1 cellular context compared by ENCODE assay signal in genomic region chr7:99385564-99385963, GRCh38.
TF ChIP-seq lines count a peak whose summit lies in the region.

No MANE protein-coding gene starts in this region.

TF ChIP-seq in WTC11, 78 proteins besides CTCF, POLR2A, EP300 and RAD21 (continued from another document):
- TF ChIP-seq, protein P1, sequence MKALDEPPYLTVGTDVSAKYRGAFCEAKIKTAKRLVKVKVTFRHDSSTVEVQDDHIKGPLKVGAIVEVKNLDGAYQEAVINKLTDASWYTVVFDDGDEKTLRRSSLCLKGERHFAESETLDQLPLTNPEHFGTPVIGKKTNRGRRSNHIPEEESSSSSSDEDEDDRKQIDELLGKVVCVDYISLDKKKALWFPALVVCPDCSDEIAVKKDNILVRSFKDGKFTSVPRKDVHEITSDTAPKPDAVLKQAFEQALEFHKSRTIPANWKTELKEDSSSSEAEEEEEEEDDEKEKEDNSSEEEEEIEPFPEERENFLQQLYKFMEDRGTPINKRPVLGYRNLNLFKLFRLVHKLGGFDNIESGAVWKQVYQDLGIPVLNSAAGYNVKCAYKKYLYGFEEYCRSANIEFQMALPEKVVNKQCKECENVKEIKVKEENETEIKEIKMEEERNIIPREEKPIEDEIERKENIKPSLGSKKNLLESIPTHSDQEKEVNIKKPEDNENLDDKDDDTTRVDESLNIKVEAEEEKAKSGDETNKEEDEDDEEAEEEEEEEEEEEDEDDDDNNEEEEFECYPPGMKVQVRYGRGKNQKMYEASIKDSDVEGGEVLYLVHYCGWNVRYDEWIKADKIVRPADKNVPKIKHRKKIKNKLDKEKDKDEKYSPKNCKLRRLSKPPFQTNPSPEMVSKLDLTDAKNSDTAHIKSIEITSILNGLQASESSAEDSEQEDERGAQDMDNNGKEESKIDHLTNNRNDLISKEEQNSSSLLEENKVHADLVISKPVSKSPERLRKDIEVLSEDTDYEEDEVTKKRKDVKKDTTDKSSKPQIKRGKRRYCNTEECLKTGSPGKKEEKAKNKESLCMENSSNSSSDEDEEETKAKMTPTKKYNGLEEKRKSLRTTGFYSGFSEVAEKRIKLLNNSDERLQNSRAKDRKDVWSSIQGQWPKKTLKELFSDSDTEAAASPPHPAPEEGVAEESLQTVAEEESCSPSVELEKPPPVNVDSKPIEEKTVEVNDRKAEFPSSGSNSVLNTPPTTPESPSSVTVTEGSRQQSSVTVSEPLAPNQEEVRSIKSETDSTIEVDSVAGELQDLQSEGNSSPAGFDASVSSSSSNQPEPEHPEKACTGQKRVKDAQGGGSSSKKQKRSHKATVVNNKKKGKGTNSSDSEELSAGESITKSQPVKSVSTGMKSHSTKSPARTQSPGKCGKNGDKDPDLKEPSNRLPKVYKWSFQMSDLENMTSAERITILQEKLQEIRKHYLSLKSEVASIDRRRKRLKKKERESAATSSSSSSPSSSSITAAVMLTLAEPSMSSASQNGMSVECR (CRISPR knock-in tag; IDR thresholded peaks at IDR 0.05; ENCODE audit: borderline replicate concordance), result no peak
- TF ChIP-seq RELA (CRISPR knock-in tag; IDR thresholded peaks at IDR 0.05; ENCODE audit: borderline replicate concordance) (no peak), JUN (CRISPR knock-in tag; IDR thresholded peaks at IDR 0.05) (no peak), SP1 (CRISPR knock-in tag; conservative IDR thresholded peaks at IDR 0.05) (no peak), ZNF281 (CRISPR knock-in tag; IDR thresholded peaks at IDR 0.05) (no peak)
- TF ChIP-seq, protein P2, sequence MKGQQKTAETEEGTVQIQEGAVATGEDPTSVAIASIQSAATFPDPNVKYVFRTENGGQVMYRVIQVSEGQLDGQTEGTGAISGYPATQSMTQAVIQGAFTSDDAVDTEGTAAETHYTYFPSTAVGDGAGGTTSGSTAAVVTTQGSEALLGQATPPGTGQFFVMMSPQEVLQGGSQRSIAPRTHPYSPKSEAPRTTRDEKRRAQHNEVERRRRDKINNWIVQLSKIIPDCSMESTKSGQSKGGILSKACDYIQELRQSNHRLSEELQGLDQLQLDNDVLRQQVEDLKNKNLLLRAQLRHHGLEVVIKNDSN (CRISPR knock-in tag; IDR thresholded peaks at IDR 0.05), result no peak
- TF ChIP-seq, protein P3, sequence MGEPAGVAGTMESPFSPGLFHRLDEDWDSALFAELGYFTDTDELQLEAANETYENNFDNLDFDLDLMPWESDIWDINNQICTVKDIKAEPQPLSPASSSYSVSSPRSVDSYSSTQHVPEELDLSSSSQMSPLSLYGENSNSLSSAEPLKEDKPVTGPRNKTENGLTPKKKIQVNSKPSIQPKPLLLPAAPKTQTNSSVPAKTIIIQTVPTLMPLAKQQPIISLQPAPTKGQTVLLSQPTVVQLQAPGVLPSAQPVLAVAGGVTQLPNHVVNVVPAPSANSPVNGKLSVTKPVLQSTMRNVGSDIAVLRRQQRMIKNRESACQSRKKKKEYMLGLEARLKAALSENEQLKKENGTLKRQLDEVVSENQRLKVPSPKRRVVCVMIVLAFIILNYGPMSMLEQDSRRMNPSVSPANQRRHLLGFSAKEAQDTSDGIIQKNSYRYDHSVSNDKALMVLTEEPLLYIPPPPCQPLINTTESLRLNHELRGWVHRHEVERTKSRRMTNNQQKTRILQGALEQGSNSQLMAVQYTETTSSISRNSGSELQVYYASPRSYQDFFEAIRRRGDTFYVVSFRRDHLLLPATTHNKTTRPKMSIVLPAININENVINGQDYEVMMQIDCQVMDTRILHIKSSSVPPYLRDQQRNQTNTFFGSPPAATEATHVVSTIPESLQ (CRISPR knock-in tag; IDR thresholded peaks at IDR 0.05), result no peak
TF ChIP-seq in WTC11: peak in this region for 0.
